Comparison of ENCODE assay signal across 17 cellular contexts in genomic region chr6:93319304-93319703, GRCh38.
"Had no signal": no experiment of that assay in that cellular context is flagged by ENCODE, and none has a peak within 500 bp of the region (broad histone marks: within the 10 kb centered on the region; RNA-seq: fewer than 3 reads in every experiment).

No MANE protein-coding gene starts in this region.

- H3K9me3 Mint-ChIP-seq: activated CD4-positive, alpha-beta memory T cell treated with anti-CD3 and anti-CD28 coated beads, Interleukin-2, amount 10 ng/mL, durations not matched to agents 7 days and 5 days; activated CD4-positive, alpha-beta T cell treated with anti-CD3 and anti-CD28 coated beads, Interleukin-2, amount 10 ng/mL, durations not matched to agents 24 days and 14 days; activated naive CD4-positive, alpha-beta T cell treated with anti-CD3 and anti-CD28 coated beads, Interleukin-2, amount 10 ng/mL, durations not matched to agents 7 days and 5 days; memory B cell; naive B cell had no signal

- H3K27ac Mint-ChIP-seq: activated CD4-positive, alpha-beta memory T cell treated with anti-CD3 and anti-CD28 coated beads, Interleukin-2, amount 10 ng/mL, durations not matched to agents 7 days and 5 days; activated CD4-positive, alpha-beta T cell treated with anti-CD3 and anti-CD28 coated beads, Interleukin-2, amount 10 ng/mL, durations not matched to agents 24 days and 14 days; activated naive CD4-positive, alpha-beta T cell treated with anti-CD3 and anti-CD28 coated beads, Interleukin-2, amount 10 ng/mL, durations not matched to agents 7 days and 5 days; memory B cell; naive B cell; T-helper 17 cell had no signal

- DNase-seq: activated CD4-positive, alpha-beta memory T cell treated with anti-CD3 and anti-CD28 coated beads, Interleukin-2, amount 10 ng/mL, durations not matched to agents 7 days and 5 days; activated CD4-positive, alpha-beta T cell treated with anti-CD3 and anti-CD28 coated beads, Interleukin-2, amount 10 ng/mL, durations not matched to agents 24 days and 14 days; activated effector memory CD4-positive, alpha-beta T cell treated with anti-CD3 and anti-CD28 coated beads, Interleukin-2, amount 50 U/mL, for 16 hours; activated naive CD4-positive, alpha-beta T cell treated with anti-CD3 and anti-CD28 coated beads, Interleukin-2, amount 10 ng/mL, durations not matched to agents 7 days and 5 days; dermis blood vessel endothelial cell; effector CD8-positive, alpha-beta T cell; foreskin keratinocyte; left cardiac atrium; mucosa of descending colon; naive B cell; ovary; stimulated activated CD4-positive, alpha-beta T cell treated with anti-CD3 and anti-CD28 coated beads, Interleukin-4, amount 100 ng/mL, for 24 hours; stimulated activated naive CD4-positive, alpha-beta T cell treated with Interleukin-2 at 50 U/mL for 16 hours; SW 1271; T-helper 17 cell; upper lobe of right lung had no signal

- H3K27me3 Mint-ChIP-seq: activated CD4-positive, alpha-beta memory T cell treated with anti-CD3 and anti-CD28 coated beads, Interleukin-2, amount 10 ng/mL, durations not matched to agents 7 days and 5 days; activated CD4-positive, alpha-beta T cell treated with anti-CD3 and anti-CD28 coated beads, Interleukin-2, amount 10 ng/mL, durations not matched to agents 24 days and 14 days; activated naive CD4-positive, alpha-beta T cell treated with anti-CD3 and anti-CD28 coated beads, Interleukin-2, amount 10 ng/mL, durations not matched to agents 7 days and 5 days; memory B cell; naive B cell; T-helper 17 cell had no signal

- H3K4me1 Mint-ChIP-seq: activated CD4-positive, alpha-beta memory T cell treated with anti-CD3 and anti-CD28 coated beads, Interleukin-2, amount 10 ng/mL, durations not matched to agents 7 days and 5 days; activated CD4-positive, alpha-beta T cell treated with anti-CD3 and anti-CD28 coated beads, Interleukin-2, amount 10 ng/mL, durations not matched to agents 24 days and 14 days; activated naive CD4-positive, alpha-beta T cell treated with anti-CD3 and anti-CD28 coated beads, Interleukin-2, amount 10 ng/mL, durations not matched to agents 7 days and 5 days; memory B cell; naive B cell; T-helper 17 cell had no signal

- H3K4me3 Mint-ChIP-seq: activated CD4-positive, alpha-beta memory T cell treated with anti-CD3 and anti-CD28 coated beads, Interleukin-2, amount 10 ng/mL, durations not matched to agents 7 days and 5 days; activated CD4-positive, alpha-beta T cell treated with anti-CD3 and anti-CD28 coated beads, Interleukin-2, amount 10 ng/mL, durations not matched to agents 24 days and 14 days; activated naive CD4-positive, alpha-beta T cell treated with anti-CD3 and anti-CD28 coated beads, Interleukin-2, amount 10 ng/mL, durations not matched to agents 7 days and 5 days; memory B cell; naive B cell; T-helper 17 cell had no signal

- H3K36me3 Mint-ChIP-seq: activated naive CD4-positive, alpha-beta T cell treated with anti-CD3 and anti-CD28 coated beads, Interleukin-2, amount 10 ng/mL, durations not matched to agents 7 days and 5 days; memory B cell; naive B cell had no signal

- ATAC-seq: foreskin keratinocyte, left cardiac atrium, mucosa of descending colon, T-helper 17 cell, upper lobe of right lung had no signal
